Comparison of ENCODE assay signal across 8 cellular contexts in the genomic region with DNA sequence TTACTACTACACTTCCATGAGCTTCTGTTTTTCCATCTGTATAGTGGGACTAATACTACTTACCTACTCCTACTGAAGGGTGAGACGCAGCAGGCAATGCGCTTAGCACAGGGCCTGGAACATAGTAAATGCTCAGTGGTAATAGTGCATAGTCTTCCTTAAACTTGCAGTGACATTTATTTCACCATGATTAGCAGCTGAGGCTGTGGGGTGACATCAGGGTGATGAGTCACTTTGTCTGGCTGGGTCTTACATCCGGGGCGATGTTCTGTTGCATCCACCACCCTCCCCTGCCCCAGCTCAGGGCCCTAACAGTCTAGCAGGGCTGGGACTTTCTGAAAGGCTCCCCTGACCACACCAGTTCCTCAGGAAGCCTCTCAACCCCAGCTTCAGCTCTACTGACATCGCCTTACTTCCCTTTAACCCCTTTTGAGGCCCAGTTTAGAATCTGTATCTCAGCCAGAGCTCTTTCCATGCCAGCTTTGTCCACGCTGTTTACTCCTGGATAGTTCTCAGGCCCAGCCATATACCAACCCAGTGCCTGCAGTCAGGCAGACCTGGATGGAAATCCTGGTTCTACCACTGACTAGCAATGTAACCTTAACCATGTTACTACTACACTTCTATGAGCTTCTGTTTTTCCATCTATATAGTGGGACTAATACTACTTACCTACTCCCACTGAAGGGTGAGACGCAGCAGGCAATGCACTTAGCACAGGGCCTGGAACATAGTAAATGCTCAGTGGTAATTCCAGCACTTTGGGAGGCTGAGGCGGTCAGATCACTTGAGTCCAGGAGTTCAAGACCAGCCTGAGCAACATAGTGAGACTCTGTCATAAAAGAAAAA.
DNase-seq lines count a peak whose midpoint lies in the region; ATAC-seq, FAIRE-seq and TF ChIP-seq lines count a peak whose summit lies in the region.

No MANE protein-coding gene starts in this region.

- H3K4me2 ChIP-seq in smooth muscle cell = no peak overlapping the region

- DNase-seq in GM12891 (ENCODE audit: insufficient read length, low spot score) (peak; percentile 59), NK-92 (lab: John Stamatoyannopoulos, UW; ENCODE audit: unreplicated experiment) (peak; percentile 49), activated T-cell treated with anti-CD3 and anti-CD28 coated beads for 1 hour (ENCODE audit: low read depth) (peak; percentile 72), fibroblast of the aortic adventitia (ENCODE audit: low read depth) (peak; percentile 65), smooth muscle cell (lab: John Stamatoyannopoulos, UW; ENCODE audit: unreplicated experiment) (no peak), NCI-H2196 treated with DMSO at 0.1 percent for 48 hours (lab: John Stamatoyannopoulos, UW; ENCODE audit: unreplicated experiment) (no peak), retina (no peak)

- no peaks in the 10 kb centered on the region for H3K4me1 ChIP-seq in smooth muscle cell (ENCODE audit: low read depth)

- no peak for TF ChIP-seq POLR2A in GM12891 (IDR thresholded peaks at IDR 0.05; ENCODE audit: low read depth, low read length)

- H2AFZ ChIP-seq in smooth muscle cell (ENCODE audit: low read depth) = peak overlapping the region; percentile 34

- no peaks in the 10 kb centered on the region for H3K9me3 ChIP-seq in smooth muscle cell (replicated peaks; ENCODE audit: low read depth)

- no peaks in the 10 kb centered on the region for H3F3A ChIP-seq in smooth muscle cell (ENCODE audit: low read depth)

- no peak overlapping the region for H3K9ac ChIP-seq in smooth muscle cell (ENCODE audit: low read depth)

- peak; percentile 90 for ATAC-seq in HG02642 (IDR thresholded peaks at IDR 0.05; ENCODE audit: poor library complexity, unreplicated experiment)

- peak overlapping the region; percentile 70 for H3K27ac ChIP-seq in smooth muscle cell (ENCODE audit: low read depth)

- H3K4me3 ChIP-seq in fibroblast of the aortic adventitia (ENCODE audit: low read depth, low read length) (no peak overlapping the region), smooth muscle cell (no peak overlapping the region)

- TF ChIP-seq CTCF in fibroblast of the aortic adventitia (IDR thresholded peaks at IDR 0.05; ENCODE audit: insufficient read depth, low read length) = no peak
- TF ChIP-seq CTCF in smooth muscle cell (IDR thresholded peaks at IDR 0.05; ENCODE audit: borderline replicate concordance, insufficient read depth, poor library complexity, severe bottlenecking) = no peak

- H4K20me1 ChIP-seq in smooth muscle cell (ENCODE audit: low read depth) = no peaks in the 10 kb centered on the region

- H3K36me3 ChIP-seq in smooth muscle cell (ENCODE audit: low read depth) = no peaks in the 10 kb centered on the region

- no peaks in the 10 kb centered on the region for H3K79me2 ChIP-seq in smooth muscle cell (ENCODE audit: low read depth)

- 69% methylated on average over 8 of the region's 8 CpGs for WGBS in smooth muscle cell (ENCODE audit: low lambda C conversion rate)

- peak; percentile 90 for FAIRE-seq in GM12891 (lab: Jason Lieb, UNC)

- no peaks in the 10 kb centered on the region for H3K27me3 ChIP-seq in smooth muscle cell (ENCODE audit: low read depth)

TF ChIP-seq in GM12891, 5 proteins besides CTCF, POLR2A, EP300 and RAD21:
- peak; percentile 71 for TF ChIP-seq SPI1 (IDR thresholded peaks at IDR 0.05; ENCODE audit: low read depth, low read length)
- no peak for TF ChIP-seq TAF1 (IDR thresholded peaks at IDR 0.05; ENCODE audit: low read depth, low read length)

Comparison
In these comparisons a context has a peak if more than half of its experiments do, and no peak if none do; other contexts are left out.
1. DNase-seq: peak in GM12891 (single experiment), NK-92 (single experiment), activated T-cell treated with anti-CD3 and anti-CD28 coated beads for 1 hour (single experiment) and fibroblast of the aortic adventitia (single experiment); none in smooth muscle cell (single experiment), NCI-H2196 treated with DMSO at 0.1 percent for 48 hours (single experiment) and retina (single experiment).